Comparison of ENCODE assay signal across 8 cellular contexts in the genomic region with DNA sequence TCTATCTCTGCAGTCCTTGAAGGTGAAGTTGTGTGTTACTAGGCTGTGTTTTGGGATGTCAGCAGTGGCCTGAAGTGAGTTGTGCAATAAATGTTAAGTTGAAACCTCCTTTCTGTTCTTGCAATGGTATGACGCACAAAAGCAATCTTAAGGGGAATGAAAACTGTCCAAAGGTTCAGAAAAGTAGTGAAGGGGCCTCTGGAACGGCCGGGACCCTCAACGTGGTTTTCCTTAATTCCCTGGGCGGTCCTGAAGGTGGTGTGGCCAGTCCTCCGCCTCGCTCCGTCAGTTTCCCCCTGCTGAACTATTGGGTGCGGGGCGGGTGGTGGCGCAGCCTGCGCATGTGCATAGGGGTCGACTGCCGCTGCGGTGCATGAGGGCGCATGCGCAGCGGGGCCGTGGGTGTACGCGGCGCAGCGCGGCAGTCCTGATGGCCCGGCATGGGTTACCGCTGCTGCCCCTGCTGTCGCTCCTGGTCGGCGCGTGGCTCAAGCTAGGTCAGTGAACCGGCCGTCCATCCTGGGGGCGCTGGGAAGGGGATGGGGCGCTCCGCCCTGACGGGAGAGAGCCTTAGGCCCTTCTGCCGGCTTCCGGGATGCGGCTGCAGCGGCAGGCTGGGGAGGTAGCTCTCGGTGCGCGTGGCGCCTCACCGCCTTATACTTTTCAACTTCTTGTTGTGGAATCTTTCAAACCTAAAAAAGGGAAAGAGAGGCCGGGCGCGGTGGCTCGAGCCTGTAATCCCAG.
DNase-seq lines count a peak whose midpoint lies in the region; TF ChIP-seq lines count a peak whose summit lies in the region.

Gene SUMF2, plus strand, starts transcription at position 405 of the 744 bp plus-strand sequence. Its CDS starts 26 bp downstream, at position 431.

- peak within 1 kb of the TSS; percentile 92 for H3K4me3 ChIP-seq in fibroblast of pulmonary artery (replicated peaks; ENCODE audit: low read depth, low read length)

- H3K36me3 Mint-ChIP-seq in nephron (ENCODE audit: low read depth), result peaks cover 63% of the 10 kb centered on the region
- peaks cover 67% of the 10 kb centered on the region for H3K36me3 Mint-ChIP-seq in stimulated activated naive CD8-positive, alpha-beta T cell treated with anti-CD3 and anti-CD28 coated beads, Interleukin-15, Interleukin-2, amounts not matched to agents 100 ng/mL and 50 ng/mL, for 24 hours (ENCODE audit: low read depth)

- TF ChIP-seq CTCF in LNCAP (IDR thresholded peaks at IDR 0.05) (peak; percentile 16; the same call in 1 of the 2 replicates), fibroblast of pulmonary artery (IDR thresholded peaks at IDR 0.05; ENCODE audit: low read length, missing control alignments) (peak; percentile 5), nephron (IDR thresholded peaks at IDR 0.05; ENCODE audit: unreplicated experiment in 3 of 3) (peak in 1 of 3 experiments; percentile 17)

- no peaks in the 10 kb centered on the region for H3K27me3 Mint-ChIP-seq in nephron (ENCODE audit: low read depth)
- no peaks in the 10 kb centered on the region for H3K27me3 Mint-ChIP-seq in stimulated activated naive CD8-positive, alpha-beta T cell treated with anti-CD3 and anti-CD28 coated beads, Interleukin-15, Interleukin-2, amounts not matched to agents 100 ng/mL and 50 ng/mL, for 24 hours

- H3K4me3 Mint-ChIP-seq in nephron, result peak within 1 kb of the TSS; percentile 92 to 97 (median 94)
- H3K4me3 Mint-ChIP-seq in stimulated activated naive CD8-positive, alpha-beta T cell treated with anti-CD3 and anti-CD28 coated beads, Interleukin-15, Interleukin-2, amounts not matched to agents 100 ng/mL and 50 ng/mL, for 24 hours, result peak within 1 kb of the TSS; percentile 89

- peaks cover 18% of the 10 kb centered on the region for H3K4me1 Mint-ChIP-seq in nephron
- peaks cover 56% of the 10 kb centered on the region for H3K4me1 Mint-ChIP-seq in stimulated activated naive CD8-positive, alpha-beta T cell treated with anti-CD3 and anti-CD28 coated beads, Interleukin-15, Interleukin-2, amounts not matched to agents 100 ng/mL and 50 ng/mL, for 24 hours (ENCODE audit: low read depth)

- TF ChIP-seq POLR2A in Raji (IDR thresholded peaks at IDR 0.05; ENCODE audit: insufficient read depth, low read depth, low read length), result peak; percentile 99

- H3K27ac Mint-ChIP-seq in nephron, result peak within 1 kb of the TSS; percentile 88 to 98 (median 98)
- H3K27ac Mint-ChIP-seq in stimulated activated naive CD8-positive, alpha-beta T cell treated with anti-CD3 and anti-CD28 coated beads, Interleukin-15, Interleukin-2, amounts not matched to agents 100 ng/mL and 50 ng/mL, for 24 hours, result peak within 1 kb of the TSS; percentile 89

- peak; percentile 96 for DNase-seq in ELF-1 (ENCODE audit: low read depth, low spot score)
- peak; percentile 85 for DNase-seq in GOT3 (lab: John Stamatoyannopoulos, UW)
- DNase-seq in activated T-helper 9 cell treated with anti-CD3 and anti-CD28 coated beads, Interleukin-2, amount 50 U/mL, for 16 hours (ENCODE audit: low read depth), result peak; percentile 87
- peak; percentile 88 for DNase-seq in fibroblast of pulmonary artery (ENCODE audit: low read depth)

- no peaks in the 10 kb centered on the region for H3K9me3 Mint-ChIP-seq in nephron
- H3K9me3 Mint-ChIP-seq in stimulated activated naive CD8-positive, alpha-beta T cell treated with anti-CD3 and anti-CD28 coated beads, Interleukin-15, Interleukin-2, amounts not matched to agents 100 ng/mL and 50 ng/mL, for 24 hours, result no peaks in the 10 kb centered on the region

Comparison
In these comparisons a context has a peak if more than half of its experiments do, and no peak if none do; other contexts are left out.
1. Peak in every context shown above with its lines: DNase-seq and H3K4me3 ChIP-seq.